ENCODE assay signal across 8 cellular contexts in the genomic region with DNA sequence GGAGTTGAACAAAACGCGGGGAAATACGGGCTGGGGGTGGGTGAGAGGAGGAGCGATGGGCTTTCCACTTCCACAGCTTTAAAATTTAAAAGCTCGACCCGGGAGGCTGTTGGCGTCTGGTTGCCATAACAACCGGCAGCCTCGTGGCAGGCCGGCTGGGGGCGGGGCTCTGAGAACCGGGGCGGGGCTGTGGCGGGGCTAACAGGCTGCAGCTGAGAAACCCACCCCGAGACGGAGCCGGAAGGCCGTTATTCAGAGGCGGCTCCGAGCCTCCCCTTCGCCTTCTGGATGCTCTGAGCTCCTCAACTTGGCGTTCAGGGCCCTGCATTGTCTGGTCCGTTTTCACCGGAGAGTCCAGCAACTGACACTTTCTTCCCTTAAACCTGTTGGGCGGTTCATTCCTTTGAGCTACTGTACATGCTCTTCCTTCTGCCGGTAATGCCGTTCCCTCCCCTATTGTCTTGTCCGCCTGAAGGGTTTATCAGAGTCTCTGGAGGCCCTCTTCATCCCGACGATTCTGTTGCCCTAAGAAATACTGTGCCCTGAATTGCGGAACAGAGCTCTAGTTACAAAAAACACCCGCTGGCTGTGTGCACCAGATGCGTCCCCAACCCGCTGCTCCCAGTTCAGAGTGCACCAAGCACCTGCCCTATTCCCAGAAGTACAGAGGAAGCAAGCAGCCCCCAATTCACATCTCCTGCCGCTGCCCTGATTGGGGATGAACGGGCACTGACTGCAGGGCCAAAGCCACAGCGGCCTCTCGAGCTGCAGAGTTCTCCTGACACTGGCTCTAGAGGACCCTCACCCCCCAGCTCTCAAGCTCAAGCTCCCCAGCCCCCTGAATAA. TPM values are rescaled to one million over a fixed set of nuclear protein-coding genes. Genes with fewer than 3 reads are reported as not detected.
DNase-seq lines count a peak whose midpoint lies in the region; ATAC-seq, FAIRE-seq and TF ChIP-seq lines count a peak whose summit lies in the region.

No MANE protein-coding gene starts in this region.

- no peak for TF ChIP-seq EP300 in neural cell (conservative IDR thresholded peaks at IDR 0.05; ENCODE audit: poor library complexity, severe bottlenecking)

- H3K9ac ChIP-seq in neural cell (ENCODE audit: low read length): peak overlapping the region; percentile 82

- H3K9me3 Mint-ChIP-seq in stimulated activated naive CD8-positive, alpha-beta T cell treated with anti-CD3 and anti-CD28 coated beads, Interleukin-15, Interleukin-2, amounts not matched to agents 100 ng/mL and 50 ng/mL, for 24 hours: no peaks in the 10 kb centered on the region

- no peak for TF ChIP-seq CTCF in neural cell (IDR thresholded peaks at IDR 0.05; ENCODE audit: poor library complexity, severe bottlenecking)

- H3K36me3 Mint-ChIP-seq in stimulated activated naive CD8-positive, alpha-beta T cell treated with anti-CD3 and anti-CD28 coated beads, Interleukin-15, Interleukin-2, amounts not matched to agents 100 ng/mL and 50 ng/mL, for 24 hours (ENCODE audit: low read depth): peaks cover 5% of the 10 kb centered on the region

- H3K4me2 ChIP-seq in neural cell (ENCODE audit: low read length): peak overlapping the region; percentile 78

- H3K27ac Mint-ChIP-seq in stimulated activated naive CD8-positive, alpha-beta T cell treated with anti-CD3 and anti-CD28 coated beads, Interleukin-15, Interleukin-2, amounts not matched to agents 100 ng/mL and 50 ng/mL, for 24 hours: peak overlapping the region; percentile 88

- FAIRE-seq in RCC 7860 (lab: Jason Lieb, UNC): no peak

- peaks cover 18% of the 10 kb centered on the region for H3K4me1 Mint-ChIP-seq in stimulated activated naive CD8-positive, alpha-beta T cell treated with anti-CD3 and anti-CD28 coated beads, Interleukin-15, Interleukin-2, amounts not matched to agents 100 ng/mL and 50 ng/mL, for 24 hours (ENCODE audit: low read depth)

- ATAC-seq in GM21528 (IDR thresholded peaks at IDR 0.05; ENCODE audit: low FRiP score, unreplicated experiment): peak; percentile 66

- H3K79me2 ChIP-seq in neural cell (replicated peaks; ENCODE audit: insufficient read depth, low read length): peaks cover 14% of the 10 kb centered on the region

- peak overlapping the region; percentile 89 for H3K4me3 Mint-ChIP-seq in stimulated activated naive CD8-positive, alpha-beta T cell treated with anti-CD3 and anti-CD28 coated beads, Interleukin-15, Interleukin-2, amounts not matched to agents 100 ng/mL and 50 ng/mL, for 24 hours

- peak; percentile 15 for TF ChIP-seq RAD21 in neural cell (conservative IDR thresholded peaks at IDR 0.05)

- no peaks in the 10 kb centered on the region for H3K36me3 ChIP-seq in neural cell (ENCODE audit: insufficient read depth, low read length)

- H3K27ac ChIP-seq in neural cell (ENCODE audit: low read length): peak overlapping the region; percentile 57

- DNase-seq in DMS79 (lab: John Stamatoyannopoulos, UW): peak; percentile 37
- peak; percentile 81 for DNase-seq in HuH-7.5 (ENCODE audit: low spot score)
- peak; percentile 61 for DNase-seq in RCC 7860 (ENCODE audit: low spot score)
- peak; percentile 87 for DNase-seq in activated T-helper 9 cell treated with anti-CD3 and anti-CD28 coated beads, Interleukin-2, amount 50 U/mL, for 16 hours (ENCODE audit: low read depth)
- DNase-seq in fibroblast of the conjunctiva (ENCODE audit: low read depth): peak; percentile 72

- no peaks in the 10 kb centered on the region for H3K9me3 ChIP-seq in neural cell (ENCODE audit: low read length)

- H2AFZ ChIP-seq in neural cell (ENCODE audit: low read depth, low read length): peak overlapping the region; percentile 93

- H3K27me3 Mint-ChIP-seq in stimulated activated naive CD8-positive, alpha-beta T cell treated with anti-CD3 and anti-CD28 coated beads, Interleukin-15, Interleukin-2, amounts not matched to agents 100 ng/mL and 50 ng/mL, for 24 hours: no peaks in the 10 kb centered on the region

- H3K27me3 ChIP-seq in neural cell (ENCODE audit: insufficient read depth, low read depth, low read length): no peaks in the 10 kb centered on the region

- H3K9me2 ChIP-seq in neural cell (ENCODE audit: insufficient read depth, low read length): no peaks in the 10 kb centered on the region

- peak overlapping the region; percentile 93 for H3K4me3 ChIP-seq in neural cell (ENCODE audit: low read length)

- no peaks in the 10 kb centered on the region for H3F3A ChIP-seq in neural cell (ENCODE audit: insufficient read depth, low read length, poor library complexity, severe bottlenecking)

- H4K20me1 ChIP-seq in neural cell (ENCODE audit: insufficient read depth): no peaks in the 10 kb centered on the region

TF ChIP-seq in neural cell, 6 proteins besides CTCF, POLR2A, EP300 and RAD21:
- peak; percentile 18 for TF ChIP-seq SMC3 (conservative IDR thresholded peaks at IDR 0.05; ENCODE audit: poor library complexity)
- TF ChIP-seq, protein P1, sequence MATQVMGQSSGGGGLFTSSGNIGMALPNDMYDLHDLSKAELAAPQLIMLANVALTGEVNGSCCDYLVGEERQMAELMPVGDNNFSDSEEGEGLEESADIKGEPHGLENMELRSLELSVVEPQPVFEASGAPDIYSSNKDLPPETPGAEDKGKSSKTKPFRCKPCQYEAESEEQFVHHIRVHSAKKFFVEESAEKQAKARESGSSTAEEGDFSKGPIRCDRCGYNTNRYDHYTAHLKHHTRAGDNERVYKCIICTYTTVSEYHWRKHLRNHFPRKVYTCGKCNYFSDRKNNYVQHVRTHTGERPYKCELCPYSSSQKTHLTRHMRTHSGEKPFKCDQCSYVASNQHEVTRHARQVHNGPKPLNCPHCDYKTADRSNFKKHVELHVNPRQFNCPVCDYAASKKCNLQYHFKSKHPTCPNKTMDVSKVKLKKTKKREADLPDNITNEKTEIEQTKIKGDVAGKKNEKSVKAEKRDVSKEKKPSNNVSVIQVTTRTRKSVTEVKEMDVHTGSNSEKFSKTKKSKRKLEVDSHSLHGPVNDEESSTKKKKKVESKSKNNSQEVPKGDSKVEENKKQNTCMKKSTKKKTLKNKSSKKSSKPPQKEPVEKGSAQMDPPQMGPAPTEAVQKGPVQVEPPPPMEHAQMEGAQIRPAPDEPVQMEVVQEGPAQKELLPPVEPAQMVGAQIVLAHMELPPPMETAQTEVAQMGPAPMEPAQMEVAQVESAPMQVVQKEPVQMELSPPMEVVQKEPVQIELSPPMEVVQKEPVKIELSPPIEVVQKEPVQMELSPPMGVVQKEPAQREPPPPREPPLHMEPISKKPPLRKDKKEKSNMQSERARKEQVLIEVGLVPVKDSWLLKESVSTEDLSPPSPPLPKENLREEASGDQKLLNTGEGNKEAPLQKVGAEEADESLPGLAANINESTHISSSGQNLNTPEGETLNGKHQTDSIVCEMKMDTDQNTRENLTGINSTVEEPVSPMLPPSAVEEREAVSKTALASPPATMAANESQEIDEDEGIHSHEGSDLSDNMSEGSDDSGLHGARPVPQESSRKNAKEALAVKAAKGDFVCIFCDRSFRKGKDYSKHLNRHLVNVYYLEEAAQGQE (IDR thresholded peaks at IDR 0.05; ENCODE audit: borderline replicate concordance): no peak
- TF ChIP-seq TAF1 (IDR thresholded peaks at IDR 0.05; ENCODE audit: low read depth): no peak
- no peak for TF ChIP-seq POLR2AphosphoS5 (IDR thresholded peaks at IDR 0.05)
- TF ChIP-seq MXI1 (conservative IDR thresholded peaks at IDR 0.05; ENCODE audit: poor library complexity, severe bottlenecking): peak; percentile 84
- TF ChIP-seq EZH2 (IDR thresholded peaks at IDR 0.05; ENCODE audit: borderline replicate concordance, insufficient read depth, low read length, poor library complexity, severe bottlenecking): no peak

RNA-seq across cellular contexts. Expression of a gene that starts 0.6 kb away (rescaled TPM):
- 3.4 and 6.2 TPM in 2 replicates for polyA plus RNA-seq in neural cell
- polyA minus RNA-seq in neural cell: 1.5 and 1.9 TPM in 2 replicates

RNA-seq across cellular contexts. Expression of a gene that starts 0.9 kb away (rescaled TPM):
- 53.9 and 65.2 TPM in 2 replicates for polyA plus RNA-seq in neural cell
- polyA minus RNA-seq in neural cell: 42.6 and 49.7 TPM in 2 replicates

RNA-seq across cellular contexts. Expression of a gene that starts 32.0 kb away (rescaled TPM):
- 16.0 and 29.0 TPM in 2 replicates for polyA plus RNA-seq in neural cell
- 24.1 and 25.0 TPM in 2 replicates for polyA minus RNA-seq in neural cell

RNA-seq across cellular contexts. Expression of a gene that starts 41.6 kb away (rescaled TPM):
- polyA plus RNA-seq in neural cell: 125 and 153 TPM in 2 replicates
- 38.7 and 47.5 TPM in 2 replicates for polyA minus RNA-seq in neural cell

RNA-seq across cellular contexts. Expression of a gene that starts 53.2 kb away (rescaled TPM):
- 1.8 and 4.7 TPM in 2 replicates for polyA plus RNA-seq in neural cell
- not detected in 2 replicates for polyA minus RNA-seq in neural cell

Comparison
In these comparisons a context has a peak if more than half of its experiments do, and no peak if none do; other contexts are left out.
1. Peak in every context shown above with its lines: DNase-seq, ATAC-seq, H3K4me3 ChIP-seq and H3K27ac ChIP-seq.
2. DNase-seq: peak in every context shown above with its lines; median percentile 87 in activated T-helper 9 cell treated with anti-CD3 and anti-CD28 coated beads, Interleukin-2, amount 50 U/mL, for 16 hours; 81 in HuH-7.5; 72 in fibroblast of the conjunctiva; 61 in RCC 7860; 37 in DMS79.